In genomic region chr9:137590123-137590468, GRCh38 we compare ENCODE assay signal across 7 cellular contexts. TPM values are rescaled to one million over a fixed set of nuclear protein-coding genes. Genes with fewer than 3 reads are reported as not detected.
DNase-seq lines count a peak whose midpoint lies in the region; ATAC-seq and TF ChIP-seq lines count a peak whose summit lies in the region.

No MANE protein-coding gene starts in this region.

- ATAC-seq in GM21390 (IDR thresholded peaks at IDR 0.05; ENCODE audit: unreplicated experiment), result peak; percentile 26
- ATAC-seq in stimulated activated memory B cell treated with anti-CD40 and anti-IgM and Interleukin-4, amounts not matched to agents 10 μg/mL and 1 μg/mL and 100 μg/mL, for 72 hours, result no peak

- no peak for TF ChIP-seq POLR2A in NB4 (IDR thresholded peaks at IDR 0.05; ENCODE audit: extremely low read depth, insufficient read length)

- peaks cover 25% of the 10 kb centered on the region for H3K4me1 Mint-ChIP-seq in stimulated activated memory B cell treated with anti-CD40 and anti-IgM and Interleukin-4, amounts not matched to agents 10 μg/mL and 1 μg/mL and 100 μg/mL, for 72 hours
- H3K4me1 Mint-ChIP-seq in osteocyte (ENCODE audit: unreplicated experiment), result peaks cover 11% of the 10 kb centered on the region

- no peaks in the 10 kb centered on the region for H3K27me3 Mint-ChIP-seq in stimulated activated memory B cell treated with anti-CD40 and anti-IgM and Interleukin-4, amounts not matched to agents 10 μg/mL and 1 μg/mL and 100 μg/mL, for 72 hours
- no peaks in the 10 kb centered on the region for H3K27me3 Mint-ChIP-seq in osteocyte (ENCODE audit: unreplicated experiment)

- no peak overlapping the region for H3K4me3 Mint-ChIP-seq in stimulated activated memory B cell treated with anti-CD40 and anti-IgM and Interleukin-4, amounts not matched to agents 10 μg/mL and 1 μg/mL and 100 μg/mL, for 72 hours
- H3K4me3 Mint-ChIP-seq in osteocyte (ENCODE audit: unreplicated experiment), result no peak overlapping the region

- peak overlapping the region; percentile 83 for H3K27ac Mint-ChIP-seq in stimulated activated memory B cell treated with anti-CD40 and anti-IgM and Interleukin-4, amounts not matched to agents 10 μg/mL and 1 μg/mL and 100 μg/mL, for 72 hours
- no peak overlapping the region for H3K27ac Mint-ChIP-seq in osteocyte (ENCODE audit: unreplicated experiment)

- DNase-seq in NB4 (ENCODE audit: low read depth) (no peak), fibroblast of villous mesenchyme (ENCODE audit: low read depth) (no peak), epidermal melanocyte (ENCODE audit: insufficient read length, low spot score) (no peak), osteocyte (ENCODE audit: extremely low spot score, unreplicated experiment) (no peak)
- no peak for DNase-seq in activated CD4-positive, CD25-positive, alpha-beta regulatory T cell (lab: John Stamatoyannopoulos, UW)

- H3K4me3 ChIP-seq in NB4 (ENCODE audit: low read depth, low read length), result peak overlapping the region; percentile 78
- peak overlapping the region; percentile 70 for H3K4me3 ChIP-seq in fibroblast of villous mesenchyme (ENCODE audit: low read depth, low read length)

- no peaks in the 10 kb centered on the region for H3K9me3 Mint-ChIP-seq in stimulated activated memory B cell treated with anti-CD40 and anti-IgM and Interleukin-4, amounts not matched to agents 10 μg/mL and 1 μg/mL and 100 μg/mL, for 72 hours
- H3K9me3 Mint-ChIP-seq in osteocyte (ENCODE audit: unreplicated experiment), result no peaks in the 10 kb centered on the region

- TF ChIP-seq CTCF in NB4 (IDR thresholded peaks at IDR 0.05; ENCODE audit: low read depth, low read length), result no peak
- no peak for TF ChIP-seq CTCF in fibroblast of villous mesenchyme (IDR thresholded peaks at IDR 0.05; ENCODE audit: insufficient read depth, low read depth, low read length)
- TF ChIP-seq CTCF in osteocyte (IDR thresholded peaks at IDR 0.05), result no peak

- peaks cover 18% of the 10 kb centered on the region for H3K36me3 Mint-ChIP-seq in stimulated activated memory B cell treated with anti-CD40 and anti-IgM and Interleukin-4, amounts not matched to agents 10 μg/mL and 1 μg/mL and 100 μg/mL, for 72 hours
- H3K36me3 Mint-ChIP-seq in osteocyte (ENCODE audit: unreplicated experiment), result peaks cover 12% of the 10 kb centered on the region

RNA-seq across cellular contexts. Expression of gene ZMYND19, which starts 0.2 kb away (rescaled TPM):
- total RNA-seq in fibroblast of villous mesenchyme, result 18.0 and 18.6 TPM in 2 replicates
- total RNA-seq in osteocyte, result 30.3 and 31.4 TPM in 2 replicates

RNA-seq across cellular contexts. Expression of gene DPH7, which starts 11.4 kb away (rescaled TPM):
- total RNA-seq in fibroblast of villous mesenchyme (22.0 and 22.5 TPM in 2 replicates), osteocyte (37.3 and 39.5 TPM in 2 replicates)

RNA-seq across cellular contexts. Expression of gene ARRDC1, which starts 15.4 kb away (rescaled TPM):
- total RNA-seq in fibroblast of villous mesenchyme (12.5 and 15.1 TPM in 2 replicates), osteocyte (28.7 and 30.2 TPM in 2 replicates)

RNA-seq across cellular contexts. Expression of gene EHMT1, which starts 28.7 kb away (rescaled TPM):
- total RNA-seq in fibroblast of villous mesenchyme (41.9 and 43.6 TPM in 2 replicates), osteocyte (88.6 and 93.3 TPM in 2 replicates)

RNA-seq across cellular contexts. Expression of gene MRPL41, which starts 38.4 kb away (rescaled TPM):
- 41.5 and 58.0 TPM in 2 replicates for total RNA-seq in fibroblast of villous mesenchyme
- 51.9 and 53.8 TPM in 2 replicates for total RNA-seq in osteocyte
